7 cellular contexts compared by ENCODE assay signal in genomic region chr4:54186371-54186770, GRCh38. TPM values are rescaled to one million over a fixed set of nuclear protein-coding genes. Genes with fewer than 3 reads are reported as not detected.
"Had no signal": no experiment of that assay in that cellular context is flagged by ENCODE, and none has a peak within 500 bp of the region (broad histone marks: within the 10 kb centered on the region; RNA-seq: fewer than 3 reads in every experiment).

No MANE protein-coding gene starts in this region.

- H3K4me3 ChIP-seq: K562 had no signal

- ATAC-seq: K562 had no signal

- DNase-seq: IMR-90, KBM-7, KG1 had no signal

- H3K27ac ChIP-seq: HL-60 had no signal

RNA-seq across cellular contexts. Expression of gene PDGFRA, which starts 42.7 kb away (rescaled TPM):
- polyA plus RNA-seq: HepG2, IgD-negative memory B cell, K562 had no signal
